15 cellular contexts compared by ENCODE assay signal in genomic region chr4:26127851-26128337, GRCh38.
A peak's percentile ranks its signal among the peaks of the same experiment; 100 is the strongest.
DNase-seq lines count a peak whose midpoint lies in the region; ATAC-seq and TF ChIP-seq lines count a peak whose summit lies in the region.
"Had no signal": no experiment of that assay in that cellular context is flagged by ENCODE, and none has a peak within 500 bp of the region (broad histone marks: within the 10 kb centered on the region; RNA-seq: fewer than 3 reads in every experiment).

No MANE protein-coding gene starts in this region.

- intact Hi-C loops in Calu3 (cut with micrococcal nuclease; ENCODE audit: unreplicated experiment) (no loop called here), right lobe of liver (cut with DNase I) (no loop called here)

- TF ChIP-seq CTCF in Calu3 (IDR thresholded peaks at IDR 0.05; ENCODE audit: unreplicated experiment) (no peak), LNCaP clone FGC (IDR thresholded peaks at IDR 0.05; ENCODE audit: control insufficient read depth, extremely low read depth, insufficient read depth) (0 out of 2 replicates have a peak, but pooled peaks have one; percentile 8), RWPE2 (IDR thresholded peaks at IDR 0.05; ENCODE audit: poor library complexity, severe bottlenecking) (peak; percentile 35), right lobe of liver (IDR thresholded peaks at IDR 0.05) (peak in 1 of 4 donors; percentile 31)

- H3K27me3 Mint-ChIP-seq in Calu3 (ENCODE audit: unreplicated experiment) (no peaks in the 10 kb centered on the region), T-cell (peaks cover 0 to 17% of the 10 kb centered on the region in 2 donors)
- H3K27me3 Mint-ChIP-seq in activated CD8-positive, alpha-beta T cell treated with anti-CD3 and anti-CD28 coated beads, Interleukin-2, amount 10 ng/mL, durations not matched to agents 7 days and 5 days (ENCODE audit: low read depth): no peaks in the 10 kb centered on the region

- DNase-seq in Calu3 (peak; percentile 14), LNCaP clone FGC (ENCODE audit: low read depth) (peak; percentile 81), RWPE2 (ENCODE audit: low spot score) (peak; percentile 92), right lobe of liver (peak; percentile 40 to 84 (median 57)), T-cell (no peak), C1 segment of cervical spinal cord (lab: John Stamatoyannopoulos, UW) (no peak), HK-2 (ENCODE audit: unreplicated experiment) (no peak)
- no peak for DNase-seq in activated CD8-positive, alpha-beta T cell treated with anti-CD3 and anti-CD28 coated beads, Interleukin-2, amount 10 ng/mL, durations not matched to agents 7 days and 5 days
- DNase-seq: activated gamma-delta T cell; KBM-7; NCI-H1694 treated with DMSO at 0.1 percent for 48 hours; NK-92 treated with Interleukin-12 subunit alpha and Interleukin-12 subunit beta, amount 100 ng/mL, for 24 hours; small intestine had no signal

- no peak for TF ChIP-seq POLR2A in right lobe of liver (IDR thresholded peaks at IDR 0.05)

- H3K4me3 Mint-ChIP-seq in Calu3 (ENCODE audit: low read depth, unreplicated experiment): no peak overlapping the region
- H3K4me3 Mint-ChIP-seq in T-cell: no peak overlapping the region
- no peak overlapping the region for H3K4me3 Mint-ChIP-seq in activated CD8-positive, alpha-beta T cell treated with anti-CD3 and anti-CD28 coated beads, Interleukin-2, amount 10 ng/mL, durations not matched to agents 7 days and 5 days
- H3K4me3 Mint-ChIP-seq: memory B cell had no signal

- H3K4me1 Mint-ChIP-seq in Calu3 (ENCODE audit: low read depth, unreplicated experiment) (peaks cover 11% of the 10 kb centered on the region), T-cell (peaks cover 9 to 38% (median 29%) of the 10 kb centered on the region in 3 donors)
- peaks cover 38% of the 10 kb centered on the region for H3K4me1 Mint-ChIP-seq in activated CD8-positive, alpha-beta T cell treated with anti-CD3 and anti-CD28 coated beads, Interleukin-2, amount 10 ng/mL, durations not matched to agents 7 days and 5 days (ENCODE audit: low read depth)

- POLR2A ChIA-PET in T-cell (lab: Charles Lee): no interaction called here
- POLR2A ChIA-PET in activated CD8-positive, alpha-beta T cell treated with anti-CD3 and anti-CD28 coated beads, Interleukin-2, amount 10 ng/mL, durations not matched to agents 7 days and 5 days (lab: Charles Lee): no interaction called here

- peak overlapping the region; percentile 37 for H3K27ac ChIP-seq in RWPE2 (ENCODE audit: poor library complexity, severe bottlenecking)
- no peak overlapping the region for H3K27ac ChIP-seq in right lobe of liver
- H3K27ac ChIP-seq: neutrophil had no signal

- no TSS peak for BruUV-seq in Calu3 (replicated peaks; lab: Mats Ljungman, UMichigan)

- H3K36me3 ChIP-seq in RWPE2 (ENCODE audit: low read depth) (no peaks in the 10 kb centered on the region), right lobe of liver (no peaks in the 10 kb centered on the region)
- H3K36me3 ChIP-seq: neutrophil had no signal

- H3K9me3 ChIP-seq in RWPE2 (ENCODE audit: severe bottlenecking): no peaks in the 10 kb centered on the region
- H3K9me3 ChIP-seq in right lobe of liver: no peaks in the 10 kb centered on the region
- H3K9me3 ChIP-seq: neutrophil had no signal

- H3K27me3 ChIP-seq in RWPE2 (ENCODE audit: insufficient read depth, poor library complexity, severe bottlenecking): no peaks in the 10 kb centered on the region
- H3K27me3 ChIP-seq in right lobe of liver: no peaks in the 10 kb centered on the region
- H3K27me3 ChIP-seq: neutrophil had no signal

- H3K4me3 ChIP-seq in LNCaP clone FGC (ENCODE audit: low read depth, low read length) (no peak overlapping the region), RWPE2 (ENCODE audit: severe bottlenecking) (no peak overlapping the region), right lobe of liver (no peak overlapping the region)

- H3K27ac Mint-ChIP-seq in Calu3 (ENCODE audit: unreplicated experiment): no peak overlapping the region
- no peak overlapping the region for H3K27ac Mint-ChIP-seq in T-cell
- no peak overlapping the region for H3K27ac Mint-ChIP-seq in activated CD8-positive, alpha-beta T cell treated with anti-CD3 and anti-CD28 coated beads, Interleukin-2, amount 10 ng/mL, durations not matched to agents 7 days and 5 days
- H3K27ac Mint-ChIP-seq: memory B cell had no signal

- ATAC-seq in RWPE2 (ENCODE audit: low read depth) (peak; percentile 96), right lobe of liver (peak; percentile 59 to 94 (median 76)), T-cell (replicated peaks in 1 of 4) (no peak)
- no peak for ATAC-seq in activated CD8-positive, alpha-beta T cell treated with anti-CD3 and anti-CD28 coated beads, Interleukin-2, amount 10 ng/mL, durations not matched to agents 7 days and 5 days

- H3K9me3 Mint-ChIP-seq in Calu3 (ENCODE audit: low read depth, unreplicated experiment): no peaks in the 10 kb centered on the region
- H3K9me3 Mint-ChIP-seq in T-cell: peaks cover 0 to 9% (median 6%) of the 10 kb centered on the region in 3 donors
- H3K9me3 Mint-ChIP-seq in activated CD8-positive, alpha-beta T cell treated with anti-CD3 and anti-CD28 coated beads, Interleukin-2, amount 10 ng/mL, durations not matched to agents 7 days and 5 days (ENCODE audit: insufficient read depth): peaks cover 16% of the 10 kb centered on the region

- CTCF ChIA-PET in Calu3 (lab: Charles Lee) (no interaction called here), T-cell (lab: Charles Lee) (no interaction called here)
- CTCF ChIA-PET in activated CD8-positive, alpha-beta T cell treated with anti-CD3 and anti-CD28 coated beads, Interleukin-2, amount 10 ng/mL, durations not matched to agents 7 days and 5 days (lab: Charles Lee): no interaction called here

- H3K36me3 Mint-ChIP-seq in Calu3 (ENCODE audit: insufficient read depth, unreplicated experiment): no peaks in the 10 kb centered on the region
- H3K36me3 Mint-ChIP-seq in T-cell: peaks cover 5% of the 10 kb centered on the region
- peaks cover 23% of the 10 kb centered on the region for H3K36me3 Mint-ChIP-seq in activated CD8-positive, alpha-beta T cell treated with anti-CD3 and anti-CD28 coated beads, Interleukin-2, amount 10 ng/mL, durations not matched to agents 7 days and 5 days (ENCODE audit: low read depth)
- H3K36me3 Mint-ChIP-seq: memory B cell had no signal

- H3K4me1 ChIP-seq in RWPE2 (ENCODE audit: insufficient read depth, poor library complexity, severe bottlenecking) (peaks cover 12% of the 10 kb centered on the region), right lobe of liver (peaks cover 0 to 8% (median 0%) of the 10 kb centered on the region in 4 donors)

Comparison
In these comparisons a context has a peak if more than half of its experiments do, and no peak if none do; other contexts are left out.
1. DNase-seq: peak in Calu3 (single experiment), LNCaP clone FGC (single experiment), RWPE2 (single experiment) and right lobe of liver (3 of 3); none in T-cell (0 of 34), activated CD8-positive, alpha-beta T cell treated with anti-CD3 and anti-CD28 coated beads, Interleukin-2, amount 10 ng/mL, durations not matched to agents 7 days and 5 days (single experiment), C1 segment of cervical spinal cord (0 of 14) and HK-2 (single experiment).
2. ATAC-seq: peak in RWPE2 (single experiment) and right lobe of liver (4 of 4); none in T-cell (0 of 4) and activated CD8-positive, alpha-beta T cell treated with anti-CD3 and anti-CD28 coated beads, Interleukin-2, amount 10 ng/mL, durations not matched to agents 7 days and 5 days (single experiment).